Comparison of ENCODE assay signal across 1 cellular context in genomic region chr11:65834202-65834601, GRCh38.
TF ChIP-seq lines count a peak whose summit lies in the region.

No MANE protein-coding gene starts in this region.

TF ChIP-seq in IMR-90, 13 proteins besides CTCF, POLR2A, EP300 and RAD21:
- TF ChIP-seq MXI1 (IDR thresholded peaks at IDR 0.05; ENCODE audit: borderline replicate concordance, low read depth, low read length) (no peak), BHLHE40 (IDR thresholded peaks at IDR 0.05; ENCODE audit: low read depth, low read length) (no peak), RFX5 (IDR thresholded peaks at IDR 0.05; ENCODE audit: low read depth, low read length) (no peak), ELK1 (IDR thresholded peaks at IDR 0.05; ENCODE audit: borderline replicate concordance, low read depth, low read length) (no peak), MAZ (IDR thresholded peaks at IDR 0.05; ENCODE audit: borderline replicate concordance, low read depth, low read length) (no peak), SMC3 (IDR thresholded peaks at IDR 0.05; ENCODE audit: low read depth, low read length) (no peak), USF2 (IDR thresholded peaks at IDR 0.05; ENCODE audit: low read depth, low read length) (no peak), FOS (IDR thresholded peaks at IDR 0.05; ENCODE audit: low read depth, low read length) (no peak), RCOR1 (IDR thresholded peaks at IDR 0.05; ENCODE audit: insufficient replicate concordance, low read length) (no peak), CHD1 (IDR thresholded peaks at IDR 0.05; ENCODE audit: low read depth, low read length) (no peak), CEBPB (IDR thresholded peaks at IDR 0.05; ENCODE audit: low read depth, low read length) (no peak), MAFK (IDR thresholded peaks at IDR 0.05; ENCODE audit: low read depth, low read length) (no peak), NFE2L2 (IDR thresholded peaks at IDR 0.05; ENCODE audit: low read depth, low read length) (no peak)
